ENCODE assay signal across 8 cellular contexts in the genomic region with DNA sequence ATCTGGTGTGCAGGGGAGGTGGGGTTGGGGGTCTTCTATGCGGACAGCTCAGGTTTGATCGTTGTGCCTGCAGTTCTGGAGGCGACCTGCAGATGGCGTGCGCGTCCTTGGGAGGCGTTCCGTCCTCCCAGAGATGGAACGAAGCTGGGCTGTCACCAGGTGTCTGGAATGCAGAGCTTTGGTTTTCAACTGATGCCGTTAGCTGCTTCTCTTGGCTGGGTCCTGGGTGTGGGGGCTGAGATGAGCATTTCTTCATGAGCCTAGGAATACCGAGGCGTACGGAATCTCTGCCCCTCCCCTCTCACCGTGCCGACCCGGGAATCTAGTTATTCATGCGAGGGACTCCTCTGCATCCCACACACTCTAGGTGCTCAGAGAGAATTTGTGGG.
DNase-seq lines count a peak whose midpoint lies in the region; ATAC-seq and TF ChIP-seq lines count a peak whose summit lies in the region.

No MANE protein-coding gene starts in this region.

- H3K9ac ChIP-seq in SU-DHL-6 (ENCODE audit: low read length), result no peak overlapping the region

- H3K79me2 ChIP-seq in SU-DHL-6 (ENCODE audit: insufficient read depth, low read length), result no peaks in the 10 kb centered on the region

- peak; percentile 99 for TF ChIP-seq CTCF in LNCAP (IDR thresholded peaks at IDR 0.05)
- peak; percentile 86 for TF ChIP-seq CTCF in SU-DHL-6 (IDR thresholded peaks at IDR 0.05; ENCODE audit: insufficient read depth, low read length, poor library complexity, severe bottlenecking)
- peak; percentile 80 to 93 (median 90) for TF ChIP-seq CTCF in adrenal gland (IDR thresholded peaks at IDR 0.05)

- H3K36me3 ChIP-seq in SU-DHL-6 (ENCODE audit: low read length) (no peaks in the 10 kb centered on the region), adrenal gland (replicated peaks in 1 of 2) (no peaks in the 10 kb centered on the region)

- ATAC-seq in left ventricle myocardium superior (peak; percentile 76), GM21381 (IDR thresholded peaks at IDR 0.05; ENCODE audit: unreplicated experiment) (no peak), HG03280 (IDR thresholded peaks at IDR 0.05; ENCODE audit: unreplicated experiment) (no peak)

- H3F3A ChIP-seq in SU-DHL-6 (ENCODE audit: insufficient read depth), result no peaks in the 10 kb centered on the region

- H3K9me2 ChIP-seq in SU-DHL-6 (replicated peaks; ENCODE audit: insufficient read depth, low read length), result no peaks in the 10 kb centered on the region

- WGBS in adrenal gland, 4 donors, result 3 to 10% (median 6%) methylated on average over 6 to 17 of the region's 17 CpGs

- H3K27me3 ChIP-seq in SU-DHL-6 (ENCODE audit: low read length), result no peaks in the 10 kb centered on the region
- H3K27me3 ChIP-seq in adrenal gland, result no peaks in the 10 kb centered on the region

- H3K9me3 ChIP-seq in SU-DHL-6 (ENCODE audit: insufficient read depth, low read length), result no peaks in the 10 kb centered on the region
- H3K9me3 ChIP-seq in adrenal gland (replicated peaks in 1 of 3), result no peaks in the 10 kb centered on the region

- no peak overlapping the region for H3K4me3 ChIP-seq in SU-DHL-6 (ENCODE audit: insufficient read depth, low read length, poor library complexity, severe bottlenecking)
- no peak overlapping the region for H3K4me3 ChIP-seq in adrenal gland

- TF ChIP-seq POLR2A in adrenal gland (IDR thresholded peaks at IDR 0.05), result no peak

- H3K4me1 ChIP-seq in adrenal gland (replicated peaks in 1 of 2), result no peaks in the 10 kb centered on the region

- H3K27ac ChIP-seq in SU-DHL-6 (ENCODE audit: low read depth, low read length) (no peak overlapping the region), adrenal gland (no peak overlapping the region)

- H2AFZ ChIP-seq in SU-DHL-6 (ENCODE audit: low read depth, low read length, severe bottlenecking), result no peak overlapping the region

- no peak overlapping the region for H3K4me2 ChIP-seq in SU-DHL-6 (ENCODE audit: low read depth, low read length, poor library complexity, severe bottlenecking)

- DNase-seq in Daoy (ENCODE audit: low read depth), result peak; percentile 67
- DNase-seq in adrenal gland, result peak; percentile 52 to 76 (median 64)
- peak; percentile 76 for DNase-seq in left ventricle myocardium superior
- DNase-seq in renal cortical epithelial cell (ENCODE audit: low read depth), result peak; percentile 38

- H4K20me1 ChIP-seq in SU-DHL-6 (ENCODE audit: low read depth, low read length), result no peaks in the 10 kb centered on the region

- intact Hi-C loops in adrenal gland (cut with DNase I), result loop anchor here in 1 of 2 donors (5.0 to 10.0 kb wide), 2 partner anchors 381 to 629 kb away; no protein-coding TSS in a partner anchor
- intact Hi-C loops in left ventricle myocardium superior (cut with micrococcal nuclease), result loop anchor here (5.0 kb wide), 1 partner anchor 381 kb away; no protein-coding TSS in a partner anchor
